ENCODE assay signal across 13 cellular contexts in the genomic region with DNA sequence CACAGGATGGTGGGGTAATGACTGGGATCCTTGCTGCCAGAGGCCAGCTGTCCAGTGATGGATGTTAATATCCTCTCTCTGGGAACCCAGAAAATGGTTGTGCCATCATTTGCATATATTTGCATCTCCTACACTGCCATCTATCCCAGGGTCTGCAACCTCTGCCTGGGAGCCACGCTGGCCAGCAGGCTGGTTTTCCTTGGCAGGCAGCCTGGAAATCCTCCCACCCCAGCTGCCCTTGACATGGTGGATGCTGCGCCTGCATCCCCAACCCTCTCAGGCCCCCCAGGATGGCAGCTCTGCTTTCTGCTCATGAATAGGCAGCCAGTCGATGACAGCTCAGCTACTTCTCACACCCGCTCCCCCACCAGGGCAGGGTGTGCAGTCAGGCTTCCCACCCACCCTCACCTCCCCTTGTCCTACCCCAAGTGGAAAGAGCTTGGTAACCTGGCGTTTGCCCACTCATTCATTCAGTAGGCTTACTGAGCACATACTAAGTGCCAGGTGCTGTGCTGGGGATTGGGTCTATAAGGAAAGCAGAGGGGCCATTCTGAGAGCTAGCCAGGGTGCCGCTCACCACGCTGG.
"Had no signal": no experiment of that assay in that cellular context is flagged by ENCODE, and none has a peak within 500 bp of the region (broad histone marks: within the 10 kb centered on the region; RNA-seq: fewer than 3 reads in every experiment).

No MANE protein-coding gene starts in this region.

- ATAC-seq: activated CD4-positive, alpha-beta T cell treated with anti-CD3 and anti-CD28 coated beads for 36 hours; stimulated activated effector memory CD8-positive, alpha-beta T cell treated with anti-CD3 and anti-CD28 coated beads, Interleukin-12 subunit alpha, Interleukin-12 subunit beta, amount 100 ng/mL, for 72 hours had no signal

- H3K27me3 ChIP-seq: adrenal gland, colonic mucosa had no signal

- DNase-seq: activated CD4-positive, alpha-beta memory T cell treated with anti-CD3 and anti-CD28 coated beads, Interleukin-2, amount 10 ng/mL, durations not matched to agents 7 days and 5 days; activated CD4-positive, alpha-beta T cell treated with anti-CD3 and anti-CD28 coated beads for 36 hours; activated T-cell treated with anti-CD3 and anti-CD28 coated beads, Interleukin-2, amount 50 U/mL, for 24 hours; adrenal gland; central memory CD4-positive, alpha-beta T cell; colonic mucosa; effector CD4-positive, alpha-beta T cell; foreskin fibroblast; glutamatergic neuron; retina; T-helper 2 cell; tibial artery had no signal

- H3K4me3 ChIP-seq: adrenal gland, colonic mucosa, tibial artery had no signal

- H3K4me1 ChIP-seq: adrenal gland, colonic mucosa, tibial artery had no signal

- H3K9me3 ChIP-seq: adrenal gland, colonic mucosa, tibial artery had no signal

- H3K36me3 ChIP-seq: adrenal gland, colonic mucosa, tibial artery had no signal
